In the genomic region with DNA sequence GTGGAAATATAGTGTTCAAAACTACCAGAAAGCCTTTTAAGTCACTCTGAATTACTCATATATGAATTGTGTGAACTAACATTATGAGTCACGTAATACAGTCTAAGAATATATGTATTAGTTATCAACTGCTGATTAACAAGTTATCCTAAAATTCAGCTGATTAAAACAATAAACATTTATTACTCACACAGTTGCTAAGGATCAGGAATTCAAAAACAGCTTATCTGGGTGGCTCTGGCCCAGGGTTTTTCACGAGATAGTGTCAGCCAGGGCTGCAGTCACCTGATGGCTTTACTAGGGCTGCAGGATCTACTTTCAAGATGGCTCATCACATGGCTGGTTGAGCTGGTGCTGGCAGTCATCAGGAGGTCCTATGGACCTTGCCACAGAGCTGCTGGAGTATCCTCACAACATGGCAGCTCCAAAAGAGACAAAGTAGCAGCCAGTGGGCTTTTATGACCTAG, we compare ENCODE assay signal across 13 cellular contexts. TPM values are rescaled to one million over a fixed set of nuclear protein-coding genes. Genes with fewer than 3 reads are reported as not detected.
DNase-seq lines count a peak whose midpoint lies in the region; ATAC-seq and TF ChIP-seq lines count a peak whose summit lies in the region.
"Had no signal": no experiment of that assay in that cellular context is flagged by ENCODE, and none has a peak within 500 bp of the region (broad histone marks: within the 10 kb centered on the region; RNA-seq: fewer than 3 reads in every experiment).

No MANE protein-coding gene starts in this region.

- peaks cover 19% of the 10 kb centered on the region for H3K36me3 ChIP-seq in PC-9 (ENCODE audit: low read depth)

- peaks cover 49% of the 10 kb centered on the region for H3K4me1 ChIP-seq in PC-9 (replicated peaks; ENCODE audit: insufficient read depth)

- no peaks in the 10 kb centered on the region for H3K27me3 ChIP-seq in PC-9 (ENCODE audit: insufficient read depth, low read depth)

- peak; percentile 18 to 22 for ATAC-seq in activated T-cell treated with anti-CD3 and anti-CD28 coated beads, Interleukin-2, amount 50 U/mL, for 72 hours (replicated peaks in 1 of 2)
- ATAC-seq in stimulated activated memory B cell treated with anti-CD40 and anti-IgM and Interleukin-4, amounts not matched to agents 10 μg/mL and 1 μg/mL and 100 μg/mL, for 72 hours = no peak
- ATAC-seq in GM21390 (IDR thresholded peaks at IDR 0.05; ENCODE audit: unreplicated experiment) = no peak
- ATAC-seq: naive thymus-derived CD4-positive, alpha-beta T cell had no signal

- peaks cover 3% of the 10 kb centered on the region for H3K9me3 Mint-ChIP-seq in activated T-cell treated with anti-CD3 and anti-CD28 coated beads, Interleukin-2, amount 50 U/mL, for 24 hours
- H3K9me3 Mint-ChIP-seq in activated T-cell treated with anti-CD3 and anti-CD28 coated beads, Interleukin-2, amount 50 U/mL, for 72 hours = peaks cover 0 to 3% of the 10 kb centered on the region in 2 donors
- no peaks in the 10 kb centered on the region for H3K9me3 Mint-ChIP-seq in stimulated activated memory B cell treated with anti-CD40 and anti-IgM and Interleukin-4, amounts not matched to agents 10 μg/mL and 1 μg/mL and 100 μg/mL, for 72 hours
- H3K9me3 Mint-ChIP-seq: naive thymus-derived CD4-positive, alpha-beta T cell had no signal

- H3K27ac Mint-ChIP-seq in activated T-cell treated with anti-CD3 and anti-CD28 coated beads, Interleukin-2, amount 50 U/mL, for 24 hours = peak overlapping the region; percentile 94
- peak overlapping the region; percentile 77 for H3K27ac Mint-ChIP-seq in activated T-cell treated with anti-CD3 and anti-CD28 coated beads, Interleukin-2, amount 50 U/mL, for 72 hours
- H3K27ac Mint-ChIP-seq in stimulated activated memory B cell treated with anti-CD40 and anti-IgM and Interleukin-4, amounts not matched to agents 10 μg/mL and 1 μg/mL and 100 μg/mL, for 72 hours = peak overlapping the region; percentile 35

- H2AFZ ChIP-seq in PC-9 = no peak overlapping the region

- H3K4me2 ChIP-seq in PC-9 = no peak overlapping the region

- H3K9me2 ChIP-seq in PC-9 (ENCODE audit: insufficient read depth) = no peaks in the 10 kb centered on the region

- H3K79me2 ChIP-seq in PC-9 (ENCODE audit: low read depth) = peaks cover 50% of the 10 kb centered on the region

- no peak for DNase-seq in activated T-cell treated with anti-CD3 and anti-CD28 coated beads, Interleukin-2, amount 50 U/mL, for 24 hours
- DNase-seq in activated T-cell treated with anti-CD3 and anti-CD28 coated beads for 4 hours (no peak), fibroblast of pulmonary artery (ENCODE audit: low read depth) (peak; percentile 32), PC-9 (no peak), head of caudate nucleus (no peak)
- peak; percentile 35 to 46 for DNase-seq in activated T-cell treated with anti-CD3 and anti-CD28 coated beads, Interleukin-2, amount 50 U/mL, for 72 hours
- DNase-seq: AML-193; hippocampal formation; naive thymus-derived CD4-positive, alpha-beta T cell; NCI-H2227 treated with DMSO at 0.1 percent for 48 hours; SHP77 had no signal

- H3K27me3 Mint-ChIP-seq in activated T-cell treated with anti-CD3 and anti-CD28 coated beads, Interleukin-2, amount 50 U/mL, for 24 hours = no peaks in the 10 kb centered on the region
- no peaks in the 10 kb centered on the region for H3K27me3 Mint-ChIP-seq in activated T-cell treated with anti-CD3 and anti-CD28 coated beads, Interleukin-2, amount 50 U/mL, for 72 hours (ENCODE audit: low read depth)
- H3K27me3 Mint-ChIP-seq in stimulated activated memory B cell treated with anti-CD40 and anti-IgM and Interleukin-4, amounts not matched to agents 10 μg/mL and 1 μg/mL and 100 μg/mL, for 72 hours = no peaks in the 10 kb centered on the region
- H3K27me3 Mint-ChIP-seq: naive thymus-derived CD4-positive, alpha-beta T cell had no signal

- POLR2A ChIA-PET in PC-9 (lab: Charles Lee; ENCODE audit: unreplicated experiment) = no interaction called here

- no peak overlapping the region for H3K27ac ChIP-seq in PC-9

- H3K36me3 Mint-ChIP-seq in activated T-cell treated with anti-CD3 and anti-CD28 coated beads, Interleukin-2, amount 50 U/mL, for 24 hours (ENCODE audit: low read depth) = peaks cover 32% of the 10 kb centered on the region
- H3K36me3 Mint-ChIP-seq in activated T-cell treated with anti-CD3 and anti-CD28 coated beads, Interleukin-2, amount 50 U/mL, for 72 hours (ENCODE audit: insufficient read depth in 2 of 2) = peaks cover 2 to 7% of the 10 kb centered on the region in 2 donors
- peaks cover 35% of the 10 kb centered on the region for H3K36me3 Mint-ChIP-seq in stimulated activated memory B cell treated with anti-CD40 and anti-IgM and Interleukin-4, amounts not matched to agents 10 μg/mL and 1 μg/mL and 100 μg/mL, for 72 hours

- no peaks in the 10 kb centered on the region; the same call in 1 of the 2 replicates for H4K20me1 ChIP-seq in PC-9 (ENCODE audit: insufficient read depth)

- H3K9me3 ChIP-seq in PC-9 (ENCODE audit: insufficient read depth, low read depth) = no peaks in the 10 kb centered on the region

- BruUV-seq in PC-9 (replicated peaks; lab: Mats Ljungman, UMichigan) = no TSS peak

- TF ChIP-seq CTCF in fibroblast of pulmonary artery (IDR thresholded peaks at IDR 0.05; ENCODE audit: low read length, missing control alignments) (no peak), PC-9 (conservative IDR thresholded peaks at IDR 0.05) (no peak)

- H3K4me1 Mint-ChIP-seq in activated T-cell treated with anti-CD3 and anti-CD28 coated beads, Interleukin-2, amount 50 U/mL, for 24 hours (ENCODE audit: low read depth) = peaks cover 77% of the 10 kb centered on the region
- H3K4me1 Mint-ChIP-seq in activated T-cell treated with anti-CD3 and anti-CD28 coated beads, Interleukin-2, amount 50 U/mL, for 72 hours (ENCODE audit: low read depth) = peaks cover 74% of the 10 kb centered on the region
- peaks cover 52% of the 10 kb centered on the region for H3K4me1 Mint-ChIP-seq in stimulated activated memory B cell treated with anti-CD40 and anti-IgM and Interleukin-4, amounts not matched to agents 10 μg/mL and 1 μg/mL and 100 μg/mL, for 72 hours

- intact Hi-C loops in PC-9 (cut with micrococcal nuclease; ENCODE audit: unreplicated experiment) (no loop called here), head of caudate nucleus (cut with DNase I) (no loop called here)

- peaks cover 42% of the 10 kb centered on the region for H3F3A ChIP-seq in PC-9 (ENCODE audit: insufficient read depth, low read depth)

- no peak overlapping the region for H3K4me3 ChIP-seq in fibroblast of pulmonary artery (replicated peaks; ENCODE audit: low read depth, low read length)
- no peak overlapping the region for H3K4me3 ChIP-seq in PC-9

- peak overlapping the region; percentile 35 for H3K4me3 Mint-ChIP-seq in activated T-cell treated with anti-CD3 and anti-CD28 coated beads, Interleukin-2, amount 50 U/mL, for 24 hours
- H3K4me3 Mint-ChIP-seq in activated T-cell treated with anti-CD3 and anti-CD28 coated beads, Interleukin-2, amount 50 U/mL, for 72 hours = peak overlapping the region; percentile 61 to 72
- no peak overlapping the region for H3K4me3 Mint-ChIP-seq in stimulated activated memory B cell treated with anti-CD40 and anti-IgM and Interleukin-4, amounts not matched to agents 10 μg/mL and 1 μg/mL and 100 μg/mL, for 72 hours
- H3K4me3 Mint-ChIP-seq: naive thymus-derived CD4-positive, alpha-beta T cell had no signal

- CTCF ChIA-PET in PC-9 (lab: Charles Lee) = no interaction called here

RNA-seq across cellular contexts. Expression of a gene that starts 36.5 kb away (rescaled TPM):
- total RNA-seq in activated T-cell treated with anti-CD3 and anti-CD28 coated beads, Interleukin-2, amount 50 U/mL, for 72 hours = 10 to 100 TPM; 35.6 to 38.3 TPM
- total RNA-seq in PC-9 (2021) = 122 and 139 TPM in 2 replicates

Comparison
In these comparisons a context has a peak if more than half of its experiments do, and no peak if none do; other contexts are left out.
1. DNase-seq: peak in activated T-cell treated with anti-CD3 and anti-CD28 coated beads, Interleukin-2, amount 50 U/mL, for 72 hours (2 of 2) and fibroblast of pulmonary artery (single experiment); none in activated T-cell treated with anti-CD3 and anti-CD28 coated beads, Interleukin-2, amount 50 U/mL, for 24 hours (single experiment), activated T-cell treated with anti-CD3 and anti-CD28 coated beads for 4 hours (single experiment), PC-9 (0 of 2) and head of caudate nucleus (0 of 42).
2. H3K27ac Mint-ChIP-seq: peak in every context shown above with its lines; median percentile 94 in activated T-cell treated with anti-CD3 and anti-CD28 coated beads, Interleukin-2, amount 50 U/mL, for 24 hours; 77 in activated T-cell treated with anti-CD3 and anti-CD28 coated beads, Interleukin-2, amount 50 U/mL, for 72 hours; 35 in stimulated activated memory B cell treated with anti-CD40 and anti-IgM and Interleukin-4, amounts not matched to agents 10 μg/mL and 1 μg/mL and 100 μg/mL, for 72 hours.
3. ATAC-seq: peak in activated T-cell treated with anti-CD3 and anti-CD28 coated beads, Interleukin-2, amount 50 U/mL, for 72 hours (2 of 2); none in stimulated activated memory B cell treated with anti-CD40 and anti-IgM and Interleukin-4, amounts not matched to agents 10 μg/mL and 1 μg/mL and 100 μg/mL, for 72 hours (single experiment) and GM21390 (single experiment).